In the genomic region with DNA sequence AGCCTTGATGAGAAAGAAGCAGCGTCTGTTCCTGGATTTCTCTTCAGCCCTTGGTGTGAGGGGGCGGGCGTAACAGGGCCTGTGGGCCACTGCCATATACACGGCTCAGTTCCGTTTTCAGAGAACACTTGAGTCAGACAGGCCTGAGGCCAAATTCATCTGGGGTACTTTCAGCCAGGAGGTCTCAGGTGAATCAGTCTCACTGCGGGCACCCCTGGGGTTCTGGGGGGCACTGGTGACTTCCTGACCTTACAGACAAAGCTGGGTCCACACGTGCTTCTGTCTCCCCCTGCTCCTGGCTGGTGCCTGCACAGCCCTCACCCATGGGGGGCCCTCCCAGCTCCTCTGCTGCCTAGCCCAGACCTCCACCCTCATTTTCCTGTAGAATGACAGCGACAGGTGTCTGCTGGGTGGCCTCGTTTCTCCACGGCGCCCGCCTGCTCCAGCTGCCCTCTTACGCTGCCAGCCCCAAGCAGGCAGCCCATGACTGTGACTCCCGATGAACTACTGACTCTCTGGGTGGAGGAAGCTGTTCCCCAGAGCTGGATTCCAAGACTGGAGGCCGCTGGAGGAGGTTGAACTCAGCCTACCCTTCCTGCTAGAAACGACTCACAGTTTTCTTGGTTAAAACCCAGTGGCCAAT, we compare ENCODE assay signal across 18 cellular contexts.
"Had no signal": no experiment of that assay in that cellular context is flagged by ENCODE, and none has a peak within 500 bp of the region (broad histone marks: within the 10 kb centered on the region; RNA-seq: fewer than 3 reads in every experiment).

No MANE protein-coding gene starts in this region.

- H3K27ac ChIP-seq: foreskin keratinocyte, hepatocyte, neutrophil, stomach, thoracic aorta, transverse colon had no signal

- H3K9me3 Mint-ChIP-seq: dendritic cell treated with granulocyte-macrophage colony-stimulating factor and Interleukin-4, amounts not matched to agents 40 ng/mL and 50 ng/mL, for 4 days; nephron progenitor cell had no signal

- H3K27me3 ChIP-seq: foreskin keratinocyte, hepatocyte, neutrophil, transverse colon had no signal

- H3K27me3 Mint-ChIP-seq: dendritic cell treated with granulocyte-macrophage colony-stimulating factor and Interleukin-4, amounts not matched to agents 40 ng/mL and 50 ng/mL, for 4 days; effector memory CD8-positive, alpha-beta T cell had no signal

- ATAC-seq: effector memory CD8-positive, alpha-beta T cell; foreskin keratinocyte; left colon; left ventricle myocardium superior; naive thymus-derived CD4-positive, alpha-beta T cell; right cardiac atrium had no signal

- H3K36me3 Mint-ChIP-seq: naive thymus-derived CD4-positive, alpha-beta T cell had no signal

- H3K4me3 ChIP-seq: hepatocyte, stomach, thoracic aorta, transverse colon had no signal

- H3K4me2 ChIP-seq: hepatocyte had no signal

- DNase-seq: effector memory CD8-positive, alpha-beta T cell; foreskin keratinocyte; left colon; left ventricle myocardium superior; mesendoderm; naive thymus-derived CD4-positive, alpha-beta T cell; nephron progenitor cell; right cardiac atrium; small intestine; stimulated activated CD4-positive, alpha-beta T cell treated with anti-CD3 and anti-CD28 coated beads, Interleukin-12 subunit alpha, Interleukin-12 subunit beta, amount 100 ng/mL, for 4 hours; stimulated activated naive CD4-positive, alpha-beta T cell; stomach; substantia nigra; transverse colon had no signal

- H3K9me3 ChIP-seq: neutrophil, stomach, thoracic aorta, transverse colon had no signal

- H3K4me3 Mint-ChIP-seq: dendritic cell treated with granulocyte-macrophage colony-stimulating factor and Interleukin-4, amounts not matched to agents 40 ng/mL and 50 ng/mL, for 4 days; effector memory CD8-positive, alpha-beta T cell; naive thymus-derived CD4-positive, alpha-beta T cell; nephron progenitor cell had no signal

- H2AFZ ChIP-seq: hepatocyte had no signal

- H3K27ac Mint-ChIP-seq: dendritic cell treated with granulocyte-macrophage colony-stimulating factor and Interleukin-4, amounts not matched to agents 40 ng/mL and 50 ng/mL, for 4 days; effector memory CD8-positive, alpha-beta T cell; naive thymus-derived CD4-positive, alpha-beta T cell; nephron progenitor cell had no signal

- H3K36me3 ChIP-seq: neutrophil, stomach, thoracic aorta, transverse colon had no signal

- H3K4me1 ChIP-seq: foreskin keratinocyte, stomach, transverse colon had no signal
